ENCODE assay signal across 21 cellular contexts in the genomic region with DNA sequence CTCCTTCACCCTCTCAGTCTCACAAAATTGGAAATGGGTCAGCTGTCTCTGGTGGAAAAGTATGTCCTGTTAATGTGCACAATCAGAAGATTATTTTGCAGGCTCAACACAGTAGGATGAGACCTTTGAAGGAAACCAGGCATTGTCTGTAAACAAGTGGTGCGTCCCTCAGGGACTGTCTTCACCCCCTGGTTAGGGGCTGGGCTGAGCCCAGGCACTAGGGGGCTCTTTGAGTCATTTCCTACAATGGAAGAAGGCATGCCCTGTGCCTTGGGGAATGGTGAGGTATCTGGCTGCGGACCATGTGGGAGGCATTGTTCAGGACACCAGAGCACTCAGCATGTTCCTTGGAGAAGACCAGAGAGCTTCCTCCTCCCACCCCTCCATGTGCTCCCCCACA. TPM values are rescaled to one million over a fixed set of nuclear protein-coding genes. Genes with fewer than 3 reads are reported as not detected.
A peak's percentile ranks its signal among the peaks of the same experiment; 100 is the strongest.
DNase-seq lines count a peak whose midpoint lies in the region; ATAC-seq and TF ChIP-seq lines count a peak whose summit lies in the region.
"Had no signal": no experiment of that assay in that cellular context is flagged by ENCODE, and none has a peak within 500 bp of the region (broad histone marks: within the 10 kb centered on the region; RNA-seq: fewer than 3 reads in every experiment).

No MANE protein-coding gene starts in this region.

- H3K4me1 ChIP-seq in sigmoid colon (peaks cover 0 to 26% (median 16%) of the 10 kb centered on the region in 4 donors), uterus (no peaks in the 10 kb centered on the region)
- H3K4me1 ChIP-seq: tibial artery had no signal

- no peak for TF ChIP-seq EP300 in sigmoid colon (IDR thresholded peaks at IDR 0.05)

- ATAC-seq in HG02938 (IDR thresholded peaks at IDR 0.05; ENCODE audit: unreplicated experiment), result no peak
- ATAC-seq: activated T-cell treated with anti-CD3 and anti-CD28 coated beads, Interleukin-2, amount 50 U/mL, for 4 hours; heart left ventricle; lower lobe of right lung; right cardiac atrium; stimulated activated naive B cell treated with anti-CD40 and anti-IgM and Interleukin-4, amounts not matched to agents 10 μg/mL and 1 μg/mL and 100 μg/mL, for 72 hours had no signal

- intact Hi-C loops in sigmoid colon (cut with DNase I), result no loop called here
- intact Hi-C loops in uterus (cut with DNase I; ENCODE audit: low total_unique reads), result no loop called here

- H3K27me3 ChIP-seq in GM06990 (replicated peaks; ENCODE audit: control insufficient read depth, insufficient read depth, low read length) (no peaks in the 10 kb centered on the region; the same call in 1 of the 2 replicates), sigmoid colon (no peaks in the 10 kb centered on the region), uterus (no peaks in the 10 kb centered on the region)
- H3K27me3 ChIP-seq: heart left ventricle, tibial artery had no signal

- no peak overlapping the region for H3K4me3 ChIP-seq in GM06990 (replicated peaks; ENCODE audit: low read depth, low read length)
- H3K4me3 ChIP-seq in HFF-Myc (replicated peaks; ENCODE audit: low read depth, low read length), result no peak overlapping the region
- no peak overlapping the region for H3K4me3 ChIP-seq in cardiac fibroblast (replicated peaks in 1 of 2; ENCODE audit: low read depth in 2 of 2, low read length in 2 of 2)
- no peak overlapping the region for H3K4me3 ChIP-seq in sigmoid colon
- no peak overlapping the region for H3K4me3 ChIP-seq in uterus
- H3K4me3 ChIP-seq: heart left ventricle, lower lobe of right lung, SK-N-MC, tibial artery had no signal

- 87 to 95% methylated on average over 2 of the region's 2 CpGs for WGBS in sigmoid colon, 2 donors

- DNase-seq in GM06990 (ENCODE audit: extremely low read depth, insufficient read length), result no peak
- DNase-seq in HFF-Myc (ENCODE audit: extremely low read depth, low read depth), result no peak
- DNase-seq in cardiac fibroblast (ENCODE audit: low read depth in 2 of 2), result peak in 1 of 2 donors; percentile 49
- DNase-seq in sigmoid colon, result peak; percentile 55
- DNase-seq in NCI-H2227 (lab: John Stamatoyannopoulos, UW; ENCODE audit: unreplicated experiment), result no peak
- DNase-seq in uterus, result no peak
- DNase-seq: activated naive CD4-positive, alpha-beta T cell treated with anti-CD3 and anti-CD28 coated beads for 36 hours; activated T-cell treated with anti-CD3 and anti-CD28 coated beads, Interleukin-2, amount 50 U/mL, for 4 hours; aorta; GF-D8; GOT3; heart left ventricle; lower lobe of right lung; NCI-H1417 treated with DMSO at 0.1 percent for 48 hours; NCI-H2171 treated with DMSO at 0.1 percent for 48 hours; right cardiac atrium; stimulated activated naive B cell treated with anti-CD40 and anti-IgM and Interleukin-4, amounts not matched to agents 10 μg/mL and 1 μg/mL and 100 μg/mL, for 72 hours; T-helper 9 cell; tibial artery had no signal

- H3K9me3 ChIP-seq in sigmoid colon, result no peaks in the 10 kb centered on the region
- H3K9me3 ChIP-seq in uterus, result no peaks in the 10 kb centered on the region
- H3K9me3 ChIP-seq: heart left ventricle, lower lobe of right lung, tibial artery had no signal

- TF ChIP-seq POLR2A in sigmoid colon (IDR thresholded peaks at IDR 0.05), result no peak
- no peak for TF ChIP-seq POLR2A in uterus (IDR thresholded peaks at IDR 0.05)

- H3K36me3 ChIP-seq in GM06990 (ENCODE audit: control insufficient read depth, insufficient read depth, low read length) (no peaks in the 10 kb centered on the region), sigmoid colon (no peaks in the 10 kb centered on the region), uterus (no peaks in the 10 kb centered on the region)
- H3K36me3 ChIP-seq: heart left ventricle, lower lobe of right lung, tibial artery had no signal

- H3K27ac ChIP-seq in sigmoid colon (no peak overlapping the region), uterus (no peak overlapping the region)
- H3K27ac ChIP-seq: SK-N-MC, tibial artery had no signal

- peak; percentile 16 for TF ChIP-seq CTCF in GM06990 (IDR thresholded peaks at IDR 0.05; ENCODE audit: insufficient read depth, low read length, poor library complexity, severe bottlenecking)
- TF ChIP-seq CTCF in HFF-Myc (IDR thresholded peaks at IDR 0.05; ENCODE audit: low read depth, low read length, missing control alignments), result peak; percentile 6
- TF ChIP-seq CTCF in cardiac fibroblast (IDR thresholded peaks at IDR 0.05; ENCODE audit: low read depth, low read length), result peak; percentile 14
- TF ChIP-seq CTCF in sigmoid colon (IDR thresholded peaks at IDR 0.05), result no peak
- TF ChIP-seq CTCF in uterus (IDR thresholded peaks at IDR 0.05), result no peak

RNA-seq across cellular contexts. Expression of gene PKDCC, which starts 26.8 kb away (rescaled TPM):
- total RNA-seq in sigmoid colon, result 100 to 1,000 TPM in 2 of 4 donors, 10 to 100 TPM in 2; 64.8 to 106 (median 96.1) TPM
- polyA plus RNA-seq in sigmoid colon, result 10 to 100 TPM; 13.9 to 67.7 (median 21.0) TPM
- total RNA-seq in uterus, result 100 to 1,000 TPM in 2 of 4 donors, 10 to 100 TPM in 2; 34.1 to 244 (median 109) TPM
- total RNA-seq: activated naive CD4-positive, alpha-beta T cell treated with anti-CD3 and anti-CD28 coated beads for 36 hours had no signal

Comparison
In these comparisons a context has a peak if more than half of its experiments do, and no peak if none do; other contexts are left out.
1. CTCF ChIP-seq: peak in GM06990 (single experiment), HFF-Myc (single experiment) and cardiac fibroblast (single experiment); none in sigmoid colon (0 of 4) and uterus (0 of 4).